In the genomic region with DNA sequence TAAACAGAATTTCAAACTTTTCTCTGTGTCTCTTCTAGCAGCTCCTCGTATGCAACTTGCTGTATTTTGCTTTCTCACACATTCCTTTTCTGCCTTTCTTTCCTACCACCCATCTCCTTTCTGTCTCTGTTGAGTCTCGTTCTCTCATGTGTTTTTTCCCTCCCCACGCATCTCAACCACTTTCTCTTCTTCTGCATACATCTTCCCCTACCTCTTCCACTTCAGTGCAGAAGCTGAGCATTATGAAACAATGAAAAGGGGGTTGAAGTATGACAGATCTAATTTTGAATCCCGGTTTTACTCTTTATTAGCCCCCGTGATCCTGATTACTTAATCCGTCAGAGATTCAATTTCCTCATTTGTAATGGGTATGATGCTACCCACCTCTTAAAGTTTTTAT, we compare ENCODE assay signal across 1 cellular context.
TF ChIP-seq lines count a peak whose summit lies in the region.

No MANE protein-coding gene starts in this region.

TF ChIP-seq in SK-N-SH, 30 proteins besides CTCF, POLR2A, EP300 and RAD21 (continued from another document):
- no peak for TF ChIP-seq NRF1 (IDR thresholded peaks at IDR 0.05; ENCODE audit: low read depth, low read length)
- TF ChIP-seq, protein P1, sequence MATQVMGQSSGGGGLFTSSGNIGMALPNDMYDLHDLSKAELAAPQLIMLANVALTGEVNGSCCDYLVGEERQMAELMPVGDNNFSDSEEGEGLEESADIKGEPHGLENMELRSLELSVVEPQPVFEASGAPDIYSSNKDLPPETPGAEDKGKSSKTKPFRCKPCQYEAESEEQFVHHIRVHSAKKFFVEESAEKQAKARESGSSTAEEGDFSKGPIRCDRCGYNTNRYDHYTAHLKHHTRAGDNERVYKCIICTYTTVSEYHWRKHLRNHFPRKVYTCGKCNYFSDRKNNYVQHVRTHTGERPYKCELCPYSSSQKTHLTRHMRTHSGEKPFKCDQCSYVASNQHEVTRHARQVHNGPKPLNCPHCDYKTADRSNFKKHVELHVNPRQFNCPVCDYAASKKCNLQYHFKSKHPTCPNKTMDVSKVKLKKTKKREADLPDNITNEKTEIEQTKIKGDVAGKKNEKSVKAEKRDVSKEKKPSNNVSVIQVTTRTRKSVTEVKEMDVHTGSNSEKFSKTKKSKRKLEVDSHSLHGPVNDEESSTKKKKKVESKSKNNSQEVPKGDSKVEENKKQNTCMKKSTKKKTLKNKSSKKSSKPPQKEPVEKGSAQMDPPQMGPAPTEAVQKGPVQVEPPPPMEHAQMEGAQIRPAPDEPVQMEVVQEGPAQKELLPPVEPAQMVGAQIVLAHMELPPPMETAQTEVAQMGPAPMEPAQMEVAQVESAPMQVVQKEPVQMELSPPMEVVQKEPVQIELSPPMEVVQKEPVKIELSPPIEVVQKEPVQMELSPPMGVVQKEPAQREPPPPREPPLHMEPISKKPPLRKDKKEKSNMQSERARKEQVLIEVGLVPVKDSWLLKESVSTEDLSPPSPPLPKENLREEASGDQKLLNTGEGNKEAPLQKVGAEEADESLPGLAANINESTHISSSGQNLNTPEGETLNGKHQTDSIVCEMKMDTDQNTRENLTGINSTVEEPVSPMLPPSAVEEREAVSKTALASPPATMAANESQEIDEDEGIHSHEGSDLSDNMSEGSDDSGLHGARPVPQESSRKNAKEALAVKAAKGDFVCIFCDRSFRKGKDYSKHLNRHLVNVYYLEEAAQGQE (IDR thresholded peaks at IDR 0.05; ENCODE audit: low read depth, low read length) = no peak
- no peak for TF ChIP-seq RCOR1 (IDR thresholded peaks at IDR 0.05; ENCODE audit: low read length)
- TF ChIP-seq FOXJ3 (CRISPR knock-in tag; IDR thresholded peaks at IDR 0.05) = no peak
- no peak for TF ChIP-seq CHD2 (IDR thresholded peaks at IDR 0.05; ENCODE audit: low read length, partially characterized antibody)
- no peak for TF ChIP-seq PBX3 (IDR thresholded peaks at IDR 0.05)
- no peak for TF ChIP-seq USF2 (IDR thresholded peaks at IDR 0.05; ENCODE audit: borderline replicate concordance, low read depth, low read length)
- no peak for TF ChIP-seq SIN3A (IDR thresholded peaks at IDR 0.05; ENCODE audit: borderline replicate concordance, low read depth, low read length)
- TF ChIP-seq FOXM1 (IDR thresholded peaks at IDR 0.05; ENCODE audit: low read depth) = no peak
- no peak for TF ChIP-seq SMC3 (IDR thresholded peaks at IDR 0.05; ENCODE audit: low read depth, low read length)
- TF ChIP-seq RXRA (IDR thresholded peaks at IDR 0.05; ENCODE audit: borderline replicate concordance, low read depth) = no peak
- TF ChIP-seq JUND (IDR thresholded peaks at IDR 0.05) = no peak
